In the genomic region with DNA sequence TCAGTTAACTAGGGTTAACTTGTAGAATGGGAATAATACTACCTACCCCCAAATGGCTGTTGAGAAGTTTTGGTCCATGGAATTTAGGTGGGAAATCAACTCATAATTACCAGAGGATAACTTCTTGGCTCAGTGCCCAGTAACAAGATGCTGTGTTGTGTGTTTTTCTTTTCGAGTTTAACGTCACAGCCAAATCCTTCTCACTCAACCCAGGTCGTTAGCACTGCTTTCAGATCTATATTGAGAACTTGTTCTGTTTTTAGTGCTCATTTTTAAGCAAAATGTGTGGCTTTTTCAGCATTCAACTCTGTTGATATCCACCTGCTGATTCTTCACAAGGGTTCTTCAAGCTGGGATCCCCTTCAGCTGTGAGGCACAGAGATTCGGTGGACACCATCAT, we compare ENCODE assay signal across 15 cellular contexts.
DNase-seq lines count a peak whose midpoint lies in the region; ATAC-seq and TF ChIP-seq lines count a peak whose summit lies in the region.
"Had no signal": no experiment of that assay in that cellular context is flagged by ENCODE, and none has a peak within 500 bp of the region (broad histone marks: within the 10 kb centered on the region; RNA-seq: fewer than 3 reads in every experiment).

No MANE protein-coding gene starts in this region.

- H3K4me1 ChIP-seq in OCI-LY7 (ENCODE audit: insufficient read depth, low read length, poor library complexity, severe bottlenecking): peaks cover 20% of the 10 kb centered on the region
- H3K4me1 ChIP-seq: adrenal gland had no signal

- no peaks in the 10 kb centered on the region for H3K36me3 ChIP-seq in OCI-LY7 (ENCODE audit: insufficient read depth, low read length)
- H3K36me3 ChIP-seq: adrenal gland had no signal

- peak; percentile 48 for ATAC-seq in GM18858 (IDR thresholded peaks at IDR 0.05; ENCODE audit: unreplicated experiment)
- ATAC-seq in GM21423 (IDR thresholded peaks at IDR 0.05; ENCODE audit: unreplicated experiment): peak; percentile 54
- peak; percentile 61 for ATAC-seq in HG03039 (IDR thresholded peaks at IDR 0.05; ENCODE audit: unreplicated experiment)
- ATAC-seq: activated T-cell treated with anti-CD3 and anti-CD28 coated beads, Interleukin-2, amount 50 U/mL, for 4 hours had no signal

- CTCF ChIA-PET in OCI-LY7 (lab: Charles Lee; ENCODE audit: unreplicated experiment): no interaction called here

- no peaks in the 10 kb centered on the region for H3K9me2 ChIP-seq in OCI-LY7 (ENCODE audit: insufficient read depth, low read length)

- no peaks in the 10 kb centered on the region for H4K20me1 ChIP-seq in OCI-LY7 (ENCODE audit: insufficient read depth, low read length)

- peak overlapping the region; percentile 10; the same call in 1 of the 2 replicates for H3K4me2 ChIP-seq in OCI-LY7 (ENCODE audit: low read length)

- POLR2A ChIA-PET in OCI-LY7 (lab: Charles Lee): no interaction called here

- H3K9me3 ChIP-seq in OCI-LY7 (ENCODE audit: low read length): no peaks in the 10 kb centered on the region
- H3K9me3 ChIP-seq: adrenal gland had no signal

- H3K27ac ChIP-seq in OCI-LY7 (ENCODE audit: low read depth, low read length, poor library complexity, severe bottlenecking): no peak overlapping the region
- H3K27ac ChIP-seq: SK-N-MC had no signal

- intact Hi-C loops in OCI-LY7 (cut with micrococcal nuclease; ENCODE audit: unreplicated experiment): no loop called here

- H2AFZ ChIP-seq in OCI-LY7 (ENCODE audit: low read length): no peak overlapping the region

- DNase-seq in OCI-LY7 (ENCODE audit: low spot score) (peak; percentile 5), NCI-H1092 (lab: John Stamatoyannopoulos, UW) (no peak), foreskin fibroblast (no peak), NCI-H2081 (lab: John Stamatoyannopoulos, UW) (no peak)
- DNase-seq: activated CD4-positive, alpha-beta T cell treated with anti-CD3 and anti-CD28 coated beads for 1 hour; activated T-cell treated with anti-CD3 and anti-CD28 coated beads, Interleukin-2, amount 50 U/mL, for 4 hours; CD4-positive, CD25-positive, alpha-beta regulatory T cell; NCI-H146; small intestine had no signal

- H3K4me3 ChIP-seq in OCI-LY7 (ENCODE audit: low read depth, low read length, poor library complexity, severe bottlenecking) (no peak overlapping the region), foreskin fibroblast (ENCODE audit: low read depth in 1 of 2, low read length in 2 of 2) (no peak overlapping the region)
- H3K4me3 ChIP-seq: adrenal gland, lung, SK-N-MC had no signal

- no TSS peak for BruUV-seq in OCI-LY7 (replicated peaks; lab: Mats Ljungman, UMichigan)

- TF ChIP-seq CTCF in OCI-LY7 (conservative IDR thresholded peaks at IDR 0.05; ENCODE audit: low read length) (no peak), foreskin fibroblast (IDR thresholded peaks at IDR 0.05; ENCODE audit: low read depth, low read length) (no peak)

- H3K79me2 ChIP-seq in OCI-LY7 (ENCODE audit: insufficient read depth, low read depth, low read length): no peaks in the 10 kb centered on the region
